10 cellular contexts compared by ENCODE assay signal in genomic region chr17:4908301-4908700, GRCh38. TPM values are rescaled to one million over a fixed set of nuclear protein-coding genes. Genes with fewer than 3 reads are reported as not detected.
DNase-seq lines count a peak whose midpoint lies in the region; ATAC-seq, FAIRE-seq and TF ChIP-seq lines count a peak whose summit lies in the region.
"Had no signal": no experiment of that assay in that cellular context is flagged by ENCODE, and none has a peak within 500 bp of the region (broad histone marks: within the 10 kb centered on the region; RNA-seq: fewer than 3 reads in every experiment).

No MANE protein-coding gene starts in this region.

- no peaks in the 10 kb centered on the region for H3K9me3 ChIP-seq in naive thymus-derived CD4-positive, alpha-beta T cell (ENCODE audit: control insufficient read depth in 2 of 3, low read length in 3 of 3)
- no peaks in the 10 kb centered on the region for H3K9me3 ChIP-seq in ascending aorta

- peak overlapping the region; percentile 56 for H3K27ac ChIP-seq in naive thymus-derived CD4-positive, alpha-beta T cell (ENCODE audit: low read depth, low read length)
- peak overlapping the region in 1 of 2 donors; percentile 49 for H3K27ac ChIP-seq in ascending aorta

- H3K4me3 ChIP-seq in Jurkat, Clone E6-1 (ENCODE audit: low read length) = no peak overlapping the region
- H3K4me3 ChIP-seq in naive thymus-derived CD4-positive, alpha-beta T cell (ENCODE audit: low read length) = peak overlapping the region; percentile 13
- H3K4me3 ChIP-seq in ascending aorta = no peak overlapping the region

- H3K9me3 Mint-ChIP-seq in naive thymus-derived CD4-positive, alpha-beta T cell = no peaks in the 10 kb centered on the region

- no peak for ATAC-seq in naive thymus-derived CD4-positive, alpha-beta T cell
- no peak for ATAC-seq in GM18873 (IDR thresholded peaks at IDR 0.05; ENCODE audit: low FRiP score, unreplicated experiment)

- no peaks in the 10 kb centered on the region for H3K36me3 ChIP-seq in naive thymus-derived CD4-positive, alpha-beta T cell (ENCODE audit: control insufficient read depth in 2 of 3, insufficient read depth in 3 of 3, low read length in 3 of 3)
- no peaks in the 10 kb centered on the region for H3K36me3 ChIP-seq in ascending aorta

- H3K4me1 Mint-ChIP-seq in naive thymus-derived CD4-positive, alpha-beta T cell = peaks cover 4 to 11% (median 6%) of the 10 kb centered on the region in 7 donors

- TF ChIP-seq POLR2A in GM12891 (IDR thresholded peaks at IDR 0.05; ENCODE audit: low read depth, low read length) = no peak

- no peak for TF ChIP-seq CTCF in ascending aorta (IDR thresholded peaks at IDR 0.05)

- H3K27me3 ChIP-seq in naive thymus-derived CD4-positive, alpha-beta T cell (ENCODE audit: control insufficient read depth in 2 of 2, insufficient read depth in 2 of 2, low read length in 2 of 2) = no peaks in the 10 kb centered on the region
- no peaks in the 10 kb centered on the region for H3K27me3 ChIP-seq in ascending aorta

- H3K4me3 Mint-ChIP-seq in naive thymus-derived CD4-positive, alpha-beta T cell = no peak overlapping the region
- H3K4me3 Mint-ChIP-seq: naive B cell had no signal

- H3K4me1 ChIP-seq in naive thymus-derived CD4-positive, alpha-beta T cell (ENCODE audit: control insufficient read depth in 2 of 2, insufficient read depth in 2 of 2, low read length in 2 of 2) = peaks cover 10 to 25% of the 10 kb centered on the region in 2 donors
- peaks cover 0 to 8% of the 10 kb centered on the region in 2 donors for H3K4me1 ChIP-seq in ascending aorta

- no peak overlapping the region for H3K27ac Mint-ChIP-seq in naive thymus-derived CD4-positive, alpha-beta T cell
- H3K27ac Mint-ChIP-seq: naive B cell had no signal

- peak; percentile 18 for DNase-seq in COLO829 (ENCODE audit: low spot score)
- peak; percentile 24 for DNase-seq in Jurkat, Clone E6-1 (ENCODE audit: low read depth, low spot score)
- peak; percentile 17 for DNase-seq in epidermal melanocyte (ENCODE audit: insufficient read length, low spot score)
- peak in 3 of 9 donors; percentile 20 to 31 (median 27) for DNase-seq in naive thymus-derived CD4-positive, alpha-beta T cell
- DNase-seq in cortex of kidney (lab: John Stamatoyannopoulos, UW) = no peak
- no peak for DNase-seq in GM12891 (ENCODE audit: insufficient read length, low spot score)
- DNase-seq in ascending aorta (ENCODE audit: low spot score in 2 of 2) = no peak

- FAIRE-seq in GM12891 (lab: Jason Lieb, UNC) = no peak
- FAIRE-seq: TTC549 had no signal

- no peaks in the 10 kb centered on the region for H3K36me3 Mint-ChIP-seq in naive thymus-derived CD4-positive, alpha-beta T cell
- H3K36me3 Mint-ChIP-seq: naive B cell had no signal

- peaks cover 0 to 15% (median 0%) of the 10 kb centered on the region in 5 donors for H3K27me3 Mint-ChIP-seq in naive thymus-derived CD4-positive, alpha-beta T cell

- POLR2A ChIA-PET in naive thymus-derived CD4-positive, alpha-beta T cell (lab: Charles Lee) = interaction anchor here (0.9 to 3.3 kb wide), 10 partner anchors 9 to 198 kb away, joined by 3 to 20 read pairs (median 6); partner anchors contain the start of genes ARRB2, C17orf107, PFN1 and RNF167

- CTCF ChIA-PET in naive thymus-derived CD4-positive, alpha-beta T cell (lab: Charles Lee) = interaction anchor here (0.9 to 1.8 kb wide), 10 partner anchors 8 to 75 kb away, joined by 3 to 10 read pairs (median 5); partner anchors contain the start of genes C17orf107, RNF167 and SLC25A11

- intact Hi-C loops in naive thymus-derived CD4-positive, alpha-beta T cell (cut with micrococcal nuclease) = loop anchor here (2.0 kb wide), 2 partner anchors 32 to 40 kb away; partner anchors contain the start of genes PFN1 (in 1 of the 2), RNF167 (in 1 of the 2) and SLC25A11 (in 1 of the 2)
- intact Hi-C loops in ascending aorta (cut with DNase I) = loop anchor here (5.0 kb wide), 1 partner anchor 79 kb away; the partner anchor contains the start of gene CAMTA2

TF ChIP-seq in GM12891, 5 proteins besides CTCF, POLR2A, EP300 and RAD21:
- no peak for TF ChIP-seq POU2F2 (IDR thresholded peaks at IDR 0.05; ENCODE audit: low read depth, low read length)
- TF ChIP-seq PAX5 (IDR thresholded peaks at IDR 0.05; ENCODE audit: insufficient read depth, low read length, severe bottlenecking) = no peak
- TF ChIP-seq SPI1 (IDR thresholded peaks at IDR 0.05; ENCODE audit: low read depth, low read length) = no peak
- TF ChIP-seq TAF1 (IDR thresholded peaks at IDR 0.05; ENCODE audit: low read depth, low read length) = no peak
- TF ChIP-seq POLR2AphosphoS5 (IDR thresholded peaks at IDR 0.05; ENCODE audit: low read depth, low read length) = no peak

RNA-seq across cellular contexts. Expression of gene CHRNE, which starts 5.4 kb away (rescaled TPM):
- polyA plus RNA-seq in Jurkat, Clone E6-1 (2012; ENCODE audit: insufficient read depth, insufficient read length) = not detected
- total RNA-seq in naive thymus-derived CD4-positive, alpha-beta T cell = 1 to 10 TPM in 3 of 5 experiments, under 1 TPM in 2; 0.34 to 6.5 (median 1.0) TPM
- under 1 TPM in 1 of 2 donors, not detected in 1; 0.24 TPM for polyA plus RNA-seq in naive thymus-derived CD4-positive, alpha-beta T cell
- polyA plus RNA-seq in GM12891 (2012; ENCODE audit: low read depth, missing spikeins) = 0.27 TPM
- not detected for total RNA-seq in ascending aorta

RNA-seq across cellular contexts. Expression of gene C17orf107, which starts 9.0 kb away (rescaled TPM):
- polyA plus RNA-seq in Jurkat, Clone E6-1 (2012; ENCODE audit: insufficient read depth, insufficient read length) = not detected
- total RNA-seq in naive thymus-derived CD4-positive, alpha-beta T cell = 10 to 100 TPM in 2 of 5 experiments, 1 to 10 TPM in 2, under 1 TPM in 1; 0.82 to 37.2 (median 5.9) TPM
- polyA plus RNA-seq in naive thymus-derived CD4-positive, alpha-beta T cell = 1 to 10 TPM in 1 of 2 donors, under 1 TPM in 1; 0.95 to 1.1 TPM
- polyA plus RNA-seq in GM12891 (2012; ENCODE audit: low read depth, missing spikeins) = 0.12 TPM
- total RNA-seq in ascending aorta = not detected

RNA-seq across cellular contexts. Expression of gene GP1BA, which starts 23.8 kb away (rescaled TPM):
- 0.49 TPM for polyA plus RNA-seq in Jurkat, Clone E6-1 (2012; ENCODE audit: insufficient read depth, insufficient read length)
- 1 to 10 TPM in 1 of 5 experiments, not detected in 4; 1.6 TPM for total RNA-seq in naive thymus-derived CD4-positive, alpha-beta T cell
- not detected for polyA plus RNA-seq in naive thymus-derived CD4-positive, alpha-beta T cell
- polyA plus RNA-seq in GM12891 (2012; ENCODE audit: low read depth, missing spikeins) = 1.4 TPM
- not detected for total RNA-seq in ascending aorta

RNA-seq across cellular contexts. Expression of gene SLC25A11, which starts 31.5 kb away (rescaled TPM):
- 115 TPM for polyA plus RNA-seq in Jurkat, Clone E6-1 (2012; ENCODE audit: insufficient read depth, insufficient read length)
- total RNA-seq in naive thymus-derived CD4-positive, alpha-beta T cell = 10 to 100 TPM; 27.0 to 82.6 (median 44.1) TPM
- polyA plus RNA-seq in naive thymus-derived CD4-positive, alpha-beta T cell = 10 to 100 TPM; 57.8 to 86.8 TPM
- polyA plus RNA-seq in GM12891 (2012; ENCODE audit: low read depth, missing spikeins) = 52.1 TPM
- total RNA-seq in ascending aorta = 56.2 TPM

RNA-seq across cellular contexts. Expression of gene RNF167, which starts 31.8 kb away (rescaled TPM):
- polyA plus RNA-seq in Jurkat, Clone E6-1 (2012; ENCODE audit: insufficient read depth, insufficient read length) = 190 TPM
- total RNA-seq in naive thymus-derived CD4-positive, alpha-beta T cell = 100 to 1,000 TPM in 4 of 5 experiments, 10 to 100 TPM in 1; 97.3 to 248 (median 148) TPM
- 10 to 100 TPM; 25.3 to 28.0 TPM for polyA plus RNA-seq in naive thymus-derived CD4-positive, alpha-beta T cell
- polyA plus RNA-seq in GM12891 (2012; ENCODE audit: low read depth, missing spikeins) = 110 TPM
- total RNA-seq in ascending aorta = 164 TPM

Comparison
In these comparisons a context has a peak if more than half of its experiments do, and no peak if none do; other contexts are left out.
1. DNase-seq: peak in COLO829 (single experiment), Jurkat, Clone E6-1 (single experiment) and epidermal melanocyte (single experiment); none in cortex of kidney (single experiment), GM12891 (single experiment) and ascending aorta (0 of 2).